ENCODE assay signal across 1 cellular context in the genomic region with DNA sequence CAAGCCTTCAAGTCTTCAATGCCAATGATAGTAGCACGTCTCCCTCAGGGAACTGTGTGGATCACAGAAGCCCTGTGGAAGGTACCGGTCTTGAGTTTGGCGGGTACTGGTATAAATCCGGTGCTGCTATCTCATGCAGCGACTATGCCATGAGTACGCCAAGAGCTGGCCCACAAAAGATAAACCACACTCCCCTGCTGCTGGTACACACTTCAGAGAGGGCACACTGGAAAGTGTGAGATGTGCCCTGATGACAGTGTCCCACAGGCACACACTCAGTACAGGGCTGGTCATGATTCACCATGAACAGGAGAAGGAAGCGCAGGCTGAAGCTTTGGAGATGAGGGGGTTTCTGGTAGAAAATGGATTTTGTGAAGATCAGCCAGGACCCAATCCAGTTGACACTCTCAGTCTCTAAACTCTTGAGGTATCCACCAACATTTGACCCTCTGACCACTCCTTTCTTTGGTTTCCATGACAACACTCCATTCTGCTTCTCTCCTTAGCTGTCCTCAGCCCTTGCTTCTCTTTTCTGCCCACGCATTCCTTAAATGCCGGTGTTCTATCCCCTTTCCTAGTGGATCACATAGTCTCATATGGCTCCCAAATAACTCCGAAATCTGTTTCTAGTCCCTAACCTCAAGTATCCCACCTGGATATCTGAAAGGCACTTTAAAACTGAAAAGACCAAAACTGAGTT.
TF ChIP-seq lines count a peak whose summit lies in the region.

No MANE protein-coding gene starts in this region.

TF ChIP-seq in H1, 55 proteins besides CTCF, POLR2A, EP300 and RAD21:
- no peak for TF ChIP-seq ZNF274 (IDR thresholded peaks at IDR 0.05; ENCODE audit: borderline replicate concordance, extremely low read depth, low read length)
- TF ChIP-seq RNF2 (IDR thresholded peaks at IDR 0.05; ENCODE audit: borderline replicate concordance, low read depth, low read length, missing control alignments, poor library complexity, severe bottlenecking), result no peak
- TF ChIP-seq SUZ12 (IDR thresholded peaks at IDR 0.05; ENCODE audit: low read length), result no peak
- no peak for TF ChIP-seq CTBP2 (IDR thresholded peaks at IDR 0.05; ENCODE audit: borderline replicate concordance, insufficient read depth, insufficient read length, low read length)
- no peak for TF ChIP-seq KDM1A (IDR thresholded peaks at IDR 0.05; ENCODE audit: borderline replicate concordance, low read length)
- no peak for TF ChIP-seq POU5F1 (IDR thresholded peaks at IDR 0.05; ENCODE audit: low read depth, low read length)
- TF ChIP-seq HDAC2 (IDR thresholded peaks at IDR 0.05; ENCODE audit: borderline replicate concordance in 1 of 2, low read depth in 2 of 2, low read length in 2 of 2), result no peak
- no peak for TF ChIP-seq CHD2 (IDR thresholded peaks at IDR 0.05; ENCODE audit: low read length)
- TF ChIP-seq, protein P1, sequence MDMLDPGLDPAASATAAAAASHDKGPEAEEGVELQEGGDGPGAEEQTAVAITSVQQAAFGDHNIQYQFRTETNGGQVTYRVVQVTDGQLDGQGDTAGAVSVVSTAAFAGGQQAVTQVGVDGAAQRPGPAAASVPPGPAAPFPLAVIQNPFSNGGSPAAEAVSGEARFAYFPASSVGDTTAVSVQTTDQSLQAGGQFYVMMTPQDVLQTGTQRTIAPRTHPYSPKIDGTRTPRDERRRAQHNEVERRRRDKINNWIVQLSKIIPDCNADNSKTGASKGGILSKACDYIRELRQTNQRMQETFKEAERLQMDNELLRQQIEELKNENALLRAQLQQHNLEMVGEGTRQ (IDR thresholded peaks at IDR 0.05; ENCODE audit: low read length), result no peak
- TF ChIP-seq CHD1 (IDR thresholded peaks at IDR 0.05; ENCODE audit: low read depth, low read length), result no peak
- no peak for TF ChIP-seq CBX5 (IDR thresholded peaks at IDR 0.05; ENCODE audit: low read depth, low read length)
- TF ChIP-seq SIN3A (conservative IDR thresholded peaks at IDR 0.05 in 1 of 2, IDR thresholded peaks at IDR 0.05 in 1 of 2; ENCODE audit: low read depth in 1 of 2, low read length in 2 of 2), result no peak
- no peak for TF ChIP-seq SP2 (IDR thresholded peaks at IDR 0.05; ENCODE audit: low read length)
- TF ChIP-seq SIX5 (IDR thresholded peaks at IDR 0.05; ENCODE audit: low read depth, low read length), result no peak
- no peak for TF ChIP-seq YY1 (IDR thresholded peaks at IDR 0.05; ENCODE audit: low read depth, low read length)
TF ChIP-seq in H1: peak in this region for 0.
